In the genomic region with DNA sequence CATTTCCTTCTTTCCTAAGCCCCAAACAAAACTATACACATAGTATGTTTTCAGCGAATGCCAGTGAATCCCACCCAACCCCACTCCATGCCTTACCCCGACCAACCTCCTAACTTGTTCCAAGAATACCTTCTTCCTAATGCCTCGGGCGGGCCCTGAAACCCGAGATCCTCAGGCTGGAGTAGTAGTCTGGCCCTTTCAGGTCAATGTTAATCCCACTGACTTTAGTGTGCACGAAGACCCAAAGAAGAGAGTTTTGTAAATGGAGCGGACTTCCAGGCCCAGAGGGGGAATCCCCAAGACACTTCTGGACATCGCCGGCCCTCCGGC, we compare ENCODE assay signal across 9 cellular contexts. TPM values are rescaled to one million over a fixed set of nuclear protein-coding genes. Genes with fewer than 3 reads are reported as not detected.
DNase-seq lines count a peak whose midpoint lies in the region; ATAC-seq and TF ChIP-seq lines count a peak whose summit lies in the region.
"Had no signal": no experiment of that assay in that cellular context is flagged by ENCODE, and none has a peak within 500 bp of the region (broad histone marks: within the 10 kb centered on the region; RNA-seq: fewer than 3 reads in every experiment).

No MANE protein-coding gene starts in this region.

- no peaks in the 10 kb centered on the region for H3K27me3 Mint-ChIP-seq in T-helper 17 cell

- H3K27me3 ChIP-seq in iPS DF 6.9 (ENCODE audit: control insufficient read depth, insufficient read depth, low read length) (no peaks in the 10 kb centered on the region), spleen (replicated peaks in 1 of 7) (no peaks in the 10 kb centered on the region)

- H3K4me1 Mint-ChIP-seq in T-helper 17 cell, result peaks cover 31% of the 10 kb centered on the region

- H3K27ac ChIP-seq in iPS DF 6.9 (ENCODE audit: low read length) (no peak overlapping the region), spleen (peak overlapping the region; percentile 58 to 97 (median 92))

- TF ChIP-seq POLR2A in spleen (IDR thresholded peaks at IDR 0.05), result no peak

- H3K36me3 ChIP-seq in iPS DF 6.9 (ENCODE audit: control insufficient read depth, insufficient read depth, low read length) (peaks cover 41% of the 10 kb centered on the region), spleen (peaks cover 5 to 74% (median 61%) of the 10 kb centered on the region in 6 donors)

- H3K4me3 ChIP-seq in iPS DF 6.9 (ENCODE audit: low read length) (peak overlapping the region; percentile 98), spleen (peak overlapping the region; percentile 64 to 97 (median 84))

- peak; percentile 4 for ATAC-seq in GM21526 (IDR thresholded peaks at IDR 0.05; ENCODE audit: low FRiP score, unreplicated experiment)
- peak; percentile 10 for ATAC-seq in T-helper 17 cell
- ATAC-seq in GM21390 (IDR thresholded peaks at IDR 0.05; ENCODE audit: unreplicated experiment), result no peak
- no peak for ATAC-seq in HG02763 (IDR thresholded peaks at IDR 0.05; ENCODE audit: unreplicated experiment)

- WGBS in iPS DF 6.9 (ENCODE audit: insufficient coverage, insufficient read length), result no CpG with 5 or more reads among the region's 10 CpGs
- WGBS in spleen, 5 donors, result 0 to 5% (median 1%) methylated on average over 10 of the region's 10 CpGs

- H3K4me3 Mint-ChIP-seq in T-helper 17 cell, result no peak overlapping the region
- H3K4me3 Mint-ChIP-seq: HFFc6 had no signal

- DNase-seq in T-helper 17 cell (no peak), iPS DF 6.9 (ENCODE audit: low read depth, low spot score) (no peak), spleen (no peak), COLO829 (ENCODE audit: low spot score) (no peak), HCEC 1CT (no peak)

- no peak overlapping the region for H3K27ac Mint-ChIP-seq in T-helper 17 cell
- H3K27ac Mint-ChIP-seq: HFFc6 had no signal

- H3K4me1 ChIP-seq in iPS DF 6.9 (ENCODE audit: control insufficient read depth, insufficient read depth, low read length), result peaks cover 2% of the 10 kb centered on the region; the same call in 1 of the 2 replicates
- peaks cover 33 to 76% (median 48%) of the 10 kb centered on the region in 6 donors for H3K4me1 ChIP-seq in spleen

- no peak for TF ChIP-seq CTCF in spleen (IDR thresholded peaks at IDR 0.05 in 8 of 11, conservative IDR thresholded peaks at IDR 0.05 in 3 of 11)

- peaks cover 2% of the 10 kb centered on the region for H3K36me3 Mint-ChIP-seq in T-helper 17 cell (ENCODE audit: low read depth)

- intact Hi-C loops in spleen (cut with DNase I; ENCODE audit: low total_unique reads), result no loop called here

- no peaks in the 10 kb centered on the region for H3K9me3 ChIP-seq in T-helper 17 cell (ENCODE audit: control insufficient read depth, low read length, poor library complexity, severe bottlenecking)
- H3K9me3 ChIP-seq in iPS DF 6.9 (ENCODE audit: control insufficient read depth, insufficient read depth, low read length), result no peaks in the 10 kb centered on the region
- no peaks in the 10 kb centered on the region for H3K9me3 ChIP-seq in spleen

RNA-seq across cellular contexts. Expression of a gene that starts 0.4 kb away (rescaled TPM):
- 10 to 100 TPM; 50.5 to 55.9 TPM for total RNA-seq in T-helper 17 cell
- total RNA-seq in spleen, result 10 to 100 TPM; 57.0 to 80.1 (median 71.1) TPM
- 10 to 100 TPM; 38.0 to 49.9 (median 38.4) TPM for polyA plus RNA-seq in spleen

RNA-seq across cellular contexts. Expression of a gene that starts 0.6 kb away (rescaled TPM):
- 10 to 100 TPM; 51.6 to 54.9 TPM for total RNA-seq in T-helper 17 cell
- 10 to 100 TPM; 24.1 to 32.6 (median 28.1) TPM for total RNA-seq in spleen
- 10 to 100 TPM; 27.9 to 30.1 (median 29.1) TPM for polyA plus RNA-seq in spleen

RNA-seq across cellular contexts. Expression of a gene that starts 6.2 kb away (rescaled TPM):
- total RNA-seq in T-helper 17 cell, result under 1 TPM; 0.37 TPM
- total RNA-seq in spleen, result 1 to 10 TPM in 2 of 7 donors, under 1 TPM in 5; 0.54 to 1.3 (median 0.76) TPM
- polyA plus RNA-seq in spleen, result under 1 TPM; 0.11 to 0.19 (median 0.11) TPM

RNA-seq across cellular contexts. Expression of a gene that starts 39.0 kb away (rescaled TPM):
- total RNA-seq in T-helper 17 cell (10 to 100 TPM; 33.2 to 36.3 TPM), spleen (10 to 100 TPM; 32.1 to 40.0 (median 37.7) TPM)
- polyA plus RNA-seq in spleen, result 10 to 100 TPM; 13.5 to 32.1 (median 27.4) TPM

RNA-seq across cellular contexts. Expression of a gene that starts 59.5 kb away (rescaled TPM):
- total RNA-seq in T-helper 17 cell (10 to 100 TPM; 38.3 to 48.6 TPM), spleen (10 to 100 TPM; 20.4 to 33.1 (median 24.8) TPM)
- polyA plus RNA-seq in spleen, result 1 to 10 TPM; 7.1 to 9.4 (median 8.2) TPM

Comparison
In these comparisons a context has a peak if more than half of its experiments do, and no peak if none do; other contexts are left out.
1. ATAC-seq: peak in GM21526 (single experiment) and T-helper 17 cell (single experiment); none in GM21390 (single experiment) and HG02763 (single experiment).